ENCODE assay signal across 11 cellular contexts in the genomic region with DNA sequence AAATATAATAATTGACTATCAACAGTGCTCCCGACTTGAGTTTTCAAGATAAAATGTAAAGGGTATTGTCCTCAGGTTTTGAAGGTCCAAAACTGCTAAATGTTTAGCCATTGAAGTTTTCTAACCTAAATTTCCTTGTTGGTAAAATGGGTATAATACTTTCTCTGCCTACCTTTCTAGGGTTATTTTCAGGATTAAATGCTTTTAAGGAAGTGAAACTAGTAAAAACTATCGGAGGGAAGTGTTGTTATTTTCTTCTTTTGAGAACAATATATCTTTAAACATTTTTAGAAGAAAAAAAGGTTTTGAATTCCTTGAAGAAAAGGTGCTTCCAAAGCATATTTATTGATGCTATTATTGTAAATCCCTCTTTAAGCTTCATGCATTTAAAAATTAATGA.
A peak's percentile ranks its signal among the peaks of the same experiment; 100 is the strongest.
DNase-seq lines count a peak whose midpoint lies in the region; ATAC-seq, FAIRE-seq and TF ChIP-seq lines count a peak whose summit lies in the region.
"Had no signal": no experiment of that assay in that cellular context is flagged by ENCODE, and none has a peak within 500 bp of the region (broad histone marks: within the 10 kb centered on the region; RNA-seq: fewer than 3 reads in every experiment).

No MANE protein-coding gene starts in this region.

- H3K36me3 ChIP-seq in OCI-LY3 (replicated peaks; ENCODE audit: low read depth, low read length) (no peaks in the 10 kb centered on the region), esophagus squamous epithelium (no peaks in the 10 kb centered on the region), skeletal muscle satellite cell (ENCODE audit: insufficient read depth, low read length) (no peaks in the 10 kb centered on the region), left lung (no peaks in the 10 kb centered on the region)

- no peak for FAIRE-seq in GM12891 (lab: Jason Lieb, UNC)

- H3K9ac ChIP-seq in OCI-LY3 (ENCODE audit: low read length) (peak overlapping the region; percentile 28; the same call in 1 of the 2 replicates), skeletal muscle satellite cell (ENCODE audit: low read depth, low read length) (peak overlapping the region; percentile 17)

- TF ChIP-seq POLR2A in GM12891 (IDR thresholded peaks at IDR 0.05; ENCODE audit: low read depth, low read length) (no peak), esophagus squamous epithelium (IDR thresholded peaks at IDR 0.05) (no peak)

- 62 to 77% methylated on average over 2 of the region's 2 CpGs for WGBS in esophagus squamous epithelium, 2 donors

- H3K4me1 ChIP-seq in OCI-LY3 (ENCODE audit: low read length) (peaks cover 62% of the 10 kb centered on the region), esophagus squamous epithelium (peaks cover 0 to 46% (median 18%) of the 10 kb centered on the region in 3 donors), skeletal muscle satellite cell (ENCODE audit: control insufficient read depth, insufficient read depth, low read length) (peaks cover 41% of the 10 kb centered on the region), left lung (peaks cover 20 to 44% of the 10 kb centered on the region in 2 donors)

- TF ChIP-seq CTCF in OCI-LY3 (IDR thresholded peaks at IDR 0.05; ENCODE audit: low read depth, low read length) (no peak), esophagus squamous epithelium (IDR thresholded peaks at IDR 0.05) (no peak), left lung (IDR thresholded peaks at IDR 0.05) (no peak)

- peaks cover 4% of the 10 kb centered on the region; the same call in 1 of the 2 replicates for H3K79me2 ChIP-seq in OCI-LY3 (ENCODE audit: low read length)

- H4K20me1 ChIP-seq in OCI-LY3 (ENCODE audit: insufficient read depth, low read length) = peaks cover 33% of the 10 kb centered on the region

- H3K27me3 ChIP-seq in OCI-LY3 (ENCODE audit: low read depth, low read length) = peaks cover 10% of the 10 kb centered on the region; the same call in 1 of the 2 replicates
- no peaks in the 10 kb centered on the region for H3K27me3 ChIP-seq in esophagus squamous epithelium
- H3K27me3 ChIP-seq in skeletal muscle satellite cell (ENCODE audit: control insufficient read depth, insufficient read depth, low read length) = peaks cover 16% of the 10 kb centered on the region
- no peaks in the 10 kb centered on the region for H3K27me3 ChIP-seq in left lung
- H3K27me3 ChIP-seq: testis had no signal

- intact Hi-C loops in esophagus squamous epithelium (cut with DNase I) (no loop called here), left lung (cut with DNase I) (no loop called here)

- DNase-seq in GM12891 (ENCODE audit: insufficient read length, low spot score) (no peak), esophagus squamous epithelium (lab: John Stamatoyannopoulos, UW) (no peak), occipital lobe (lab: John Stamatoyannopoulos, UW) (no peak), AG08395 (ENCODE audit: low spot score) (no peak), HPDE6-E6E7 (ENCODE audit: extremely low spot score) (no peak), left lung (no peak)
- DNase-seq: CD4-positive, alpha-beta T cell; T-cell; testis had no signal

- ATAC-seq in left lung = no peak
- ATAC-seq: T-cell had no signal

- no peak overlapping the region for H2AFZ ChIP-seq in OCI-LY3 (ENCODE audit: low read depth, low read length)

- H3K4me2 ChIP-seq in OCI-LY3 (ENCODE audit: low read length) (peak overlapping the region; percentile 68), skeletal muscle satellite cell (ENCODE audit: low read length) (peak overlapping the region; percentile 66)

- H3K9me3 ChIP-seq in OCI-LY3 (ENCODE audit: insufficient read depth, low read length) = no peaks in the 10 kb centered on the region
- no peaks in the 10 kb centered on the region for H3K9me3 ChIP-seq in esophagus squamous epithelium
- no peaks in the 10 kb centered on the region for H3K9me3 ChIP-seq in skeletal muscle satellite cell (replicated peaks; ENCODE audit: low read length)
- H3K9me3 ChIP-seq in left lung = no peaks in the 10 kb centered on the region
- H3K9me3 ChIP-seq: testis had no signal

- H3K4me3 ChIP-seq in OCI-LY3 (ENCODE audit: low read length) (peak overlapping the region; percentile 62), esophagus squamous epithelium (no peak overlapping the region), skeletal muscle satellite cell (ENCODE audit: low read length) (peak overlapping the region; percentile 22), left lung (no peak overlapping the region)
- H3K4me3 ChIP-seq: testis had no signal

- H3K27ac ChIP-seq in OCI-LY3 (ENCODE audit: low read length) (peak overlapping the region; percentile 75), esophagus squamous epithelium (peak overlapping the region in 3 of 4 donors; percentile 72 to 88 (median 87)), left lung (peak overlapping the region in 1 of 2 donors; percentile 39)

TF ChIP-seq in GM12891, 5 proteins besides CTCF, POLR2A, EP300 and RAD21:
- TF ChIP-seq POLR2AphosphoS5 (IDR thresholded peaks at IDR 0.05; ENCODE audit: low read depth, low read length) = no peak
- TF ChIP-seq SPI1 (IDR thresholded peaks at IDR 0.05; ENCODE audit: low read depth, low read length) = peak; percentile 81

Comparison
In these comparisons a context has a peak if more than half of its experiments do, and no peak if none do; other contexts are left out.
1. H3K4me3 ChIP-seq: peak in OCI-LY3 (single experiment) and skeletal muscle satellite cell (single experiment); none in esophagus squamous epithelium (0 of 4) and left lung (0 of 2).